11 cellular contexts compared by ENCODE assay signal in genomic region chr2:54416166-54416798, GRCh38. TPM values are rescaled to one million over a fixed set of nuclear protein-coding genes. Genes with fewer than 3 reads are reported as not detected.
DNase-seq lines count a peak whose midpoint lies in the region; ATAC-seq and TF ChIP-seq lines count a peak whose summit lies in the region.
"Had no signal": no experiment of that assay in that cellular context is flagged by ENCODE, and none has a peak within 500 bp of the region (broad histone marks: within the 10 kb centered on the region; RNA-seq: fewer than 3 reads in every experiment).

No MANE protein-coding gene starts in this region.

- H3K9me3 Mint-ChIP-seq in activated T-cell treated with anti-CD3 and anti-CD28 coated beads, Interleukin-2, amount 50 U/mL, for 4 hours, result no peaks in the 10 kb centered on the region
- H3K9me3 Mint-ChIP-seq in stimulated activated effector memory CD8-positive, alpha-beta T cell treated with anti-CD3 and anti-CD28 coated beads, Interleukin-12 subunit alpha, Interleukin-12 subunit beta, amount 100 ng/mL, for 72 hours, result no peaks in the 10 kb centered on the region

- no peak for TF ChIP-seq CTCF in fibroblast of mammary gland (conservative IDR thresholded peaks at IDR 0.05; ENCODE audit: control insufficient read depth, insufficient read depth, low read depth, low read length)

- H3K4me3 Mint-ChIP-seq in activated T-cell treated with anti-CD3 and anti-CD28 coated beads, Interleukin-2, amount 50 U/mL, for 4 hours, result no peak overlapping the region
- H3K4me3 Mint-ChIP-seq in stimulated activated effector memory CD8-positive, alpha-beta T cell treated with anti-CD3 and anti-CD28 coated beads, Interleukin-12 subunit alpha, Interleukin-12 subunit beta, amount 100 ng/mL, for 72 hours, result no peak overlapping the region

- H3K4me1 Mint-ChIP-seq in activated T-cell treated with anti-CD3 and anti-CD28 coated beads, Interleukin-2, amount 50 U/mL, for 4 hours (ENCODE audit: low read depth), result no peaks in the 10 kb centered on the region
- peaks cover 1% of the 10 kb centered on the region for H3K4me1 Mint-ChIP-seq in stimulated activated effector memory CD8-positive, alpha-beta T cell treated with anti-CD3 and anti-CD28 coated beads, Interleukin-12 subunit alpha, Interleukin-12 subunit beta, amount 100 ng/mL, for 72 hours

- no peak overlapping the region for H3K4me3 ChIP-seq in fibroblast of mammary gland (ENCODE audit: control insufficient read depth, low read depth, low read length)

- no peaks in the 10 kb centered on the region for H3K36me3 Mint-ChIP-seq in activated T-cell treated with anti-CD3 and anti-CD28 coated beads, Interleukin-2, amount 50 U/mL, for 4 hours (ENCODE audit: insufficient read depth)
- no peaks in the 10 kb centered on the region for H3K36me3 Mint-ChIP-seq in stimulated activated effector memory CD8-positive, alpha-beta T cell treated with anti-CD3 and anti-CD28 coated beads, Interleukin-12 subunit alpha, Interleukin-12 subunit beta, amount 100 ng/mL, for 72 hours

- DNase-seq in UCSD-AML1 (lab: John Stamatoyannopoulos, UW; ENCODE audit: unreplicated experiment) (peak; percentile 85), fibroblast of mammary gland (ENCODE audit: low read depth) (peak; percentile 19), lung microvascular endothelial cell (ENCODE audit: low read depth in 2 of 2) (peak; percentile 64 to 93)
- DNase-seq in stimulated activated CD4-positive, alpha-beta T cell treated with anti-CD3 and anti-CD28 coated beads, Interleukin-2, amount 100 ng/mL, for 48 hours, result no peak
- DNase-seq in activated CD8-positive, alpha-beta memory T cell treated with anti-CD3 and anti-CD28 coated beads, Interleukin-2, amount 50 U/mL, for 4 hours, result no peak
- no peak for DNase-seq in activated T-cell treated with anti-CD3 and anti-CD28 coated beads, Interleukin-2, amount 50 U/mL, for 4 hours
- DNase-seq in stimulated activated effector memory CD8-positive, alpha-beta T cell treated with anti-CD3 and anti-CD28 coated beads, Interleukin-12 subunit alpha, Interleukin-12 subunit beta, amount 100 ng/mL, for 72 hours (ENCODE audit: low spot score in 2 of 2), result no peak
- DNase-seq: activated CD4-positive, alpha-beta T cell treated with anti-CD3 and anti-CD28 coated beads, Interleukin-2, amount 50 U/mL, for 4 hours; erythroblast; SIG-M5; small intestine had no signal

- ATAC-seq in activated T-cell treated with anti-CD3 and anti-CD28 coated beads, Interleukin-2, amount 50 U/mL, for 4 hours, result no peak
- no peak for ATAC-seq in stimulated activated effector memory CD8-positive, alpha-beta T cell treated with anti-CD3 and anti-CD28 coated beads, Interleukin-12 subunit alpha, Interleukin-12 subunit beta, amount 100 ng/mL, for 72 hours

- H3K27me3 Mint-ChIP-seq in activated T-cell treated with anti-CD3 and anti-CD28 coated beads, Interleukin-2, amount 50 U/mL, for 4 hours (ENCODE audit: low read depth), result peaks cover 17% of the 10 kb centered on the region

- H3K27ac Mint-ChIP-seq in stimulated activated effector memory CD8-positive, alpha-beta T cell treated with anti-CD3 and anti-CD28 coated beads, Interleukin-12 subunit alpha, Interleukin-12 subunit beta, amount 100 ng/mL, for 72 hours, result no peak overlapping the region

RNA-seq across cellular contexts. Expression of gene SPTBN1, which starts 39.8 kb away (rescaled TPM):
- total RNA-seq in lung microvascular endothelial cell, result 396 and 652 TPM in 2 replicates
- 10 to 100 TPM; 23.4 to 27.9 (median 24.0) TPM for total RNA-seq in activated T-cell treated with anti-CD3 and anti-CD28 coated beads, Interleukin-2, amount 50 U/mL, for 4 hours

Comparison
In these comparisons a context has a peak if more than half of its experiments do, and no peak if none do; other contexts are left out.
1. DNase-seq: peak in UCSD-AML1 (single experiment), fibroblast of mammary gland (single experiment) and lung microvascular endothelial cell (2 of 2); none in stimulated activated CD4-positive, alpha-beta T cell treated with anti-CD3 and anti-CD28 coated beads, Interleukin-2, amount 100 ng/mL, for 48 hours (0 of 2), activated CD8-positive, alpha-beta memory T cell treated with anti-CD3 and anti-CD28 coated beads, Interleukin-2, amount 50 U/mL, for 4 hours (single experiment), activated T-cell treated with anti-CD3 and anti-CD28 coated beads, Interleukin-2, amount 50 U/mL, for 4 hours (single experiment) and stimulated activated effector memory CD8-positive, alpha-beta T cell treated with anti-CD3 and anti-CD28 coated beads, Interleukin-12 subunit alpha, Interleukin-12 subunit beta, amount 100 ng/mL, for 72 hours (0 of 2).
2. RNA of gene SPTBN1, which starts 39.8 kb away (total RNA-seq): 396 to 652 TPM in lung microvascular endothelial cell; 23.4 to 27.9 TPM in activated T-cell treated with anti-CD3 and anti-CD28 coated beads, Interleukin-2, amount 50 U/mL, for 4 hours; every median in the first group is over 10 times any median in the second.